1 cellular context compared by ENCODE assay signal in the genomic region with DNA sequence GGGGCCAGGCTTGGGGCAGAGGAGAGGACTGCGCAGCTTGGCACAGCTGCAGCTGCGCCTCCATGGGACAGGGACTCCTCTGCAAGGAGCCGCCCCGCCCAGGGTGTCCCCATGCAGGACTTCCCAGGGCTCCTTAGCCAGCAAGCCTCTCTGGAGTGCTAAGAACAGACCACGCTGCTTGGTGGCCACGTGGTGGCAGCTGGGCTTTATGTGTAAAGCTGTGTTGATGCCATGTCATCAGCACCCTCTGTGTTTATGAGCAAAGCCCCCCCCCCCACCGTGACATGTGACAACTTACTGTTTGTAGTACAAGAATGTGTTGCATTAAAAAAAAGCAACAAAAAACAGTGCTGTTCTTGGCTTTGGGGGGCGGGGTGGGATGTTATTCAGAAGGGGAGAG.
TF ChIP-seq lines count a peak whose summit lies in the region.

No MANE protein-coding gene starts in this region.

TF ChIP-seq in K562, 482 proteins besides CTCF, POLR2A, EP300 and RAD21:
- TF ChIP-seq SLC30A9 (CRISPR knock-in tag; IDR thresholded peaks at IDR 0.05), result no peak
- TF ChIP-seq RUNX1 (IDR thresholded peaks at IDR 0.05; ENCODE audit: low read depth), result no peak
- TF ChIP-seq RFX1 (IDR thresholded peaks at IDR 0.05), result no peak
- no peak for TF ChIP-seq ZNF766 (CRISPR knock-in tag; conservative IDR thresholded peaks at IDR 0.05)
- no peak for TF ChIP-seq SMAD2 (IDR thresholded peaks at IDR 0.05; ENCODE audit: low read depth, low read length)
- no peak for TF ChIP-seq SMARCE1 (IDR thresholded peaks at IDR 0.05)
- TF ChIP-seq ARNT (IDR thresholded peaks at IDR 0.05), result no peak
- TF ChIP-seq ZNF175 (CRISPR knock-in tag; IDR thresholded peaks at IDR 0.05; ENCODE audit: low read depth), result no peak
- no peak for TF ChIP-seq ZFX (CRISPR knock-in tag; IDR thresholded peaks at IDR 0.05)
- TF ChIP-seq POLR2G (IDR thresholded peaks at IDR 0.05; ENCODE audit: low read depth, low read length), result no peak
- no peak for TF ChIP-seq BACH1 (tag; IDR thresholded peaks at IDR 0.05)
- no peak for TF ChIP-seq MAFF (IDR thresholded peaks at IDR 0.05; ENCODE audit: low read length)
- TF ChIP-seq MAZ (CRISPR knock-in tag; conservative IDR thresholded peaks at IDR 0.05 in 1 of 2, IDR thresholded peaks at IDR 0.05 in 1 of 2), result no peak
- TF ChIP-seq L3MBTL2 (IDR thresholded peaks at IDR 0.05), result no peak; the same call in 1 of the 2 replicates
- no peak for TF ChIP-seq ZNF253 (CRISPR knock-in tag; conservative IDR thresholded peaks at IDR 0.05)
- no peak for TF ChIP-seq DPF2 (IDR thresholded peaks at IDR 0.05)
